Comparison of ENCODE assay signal across 8 cellular contexts in the genomic region with DNA sequence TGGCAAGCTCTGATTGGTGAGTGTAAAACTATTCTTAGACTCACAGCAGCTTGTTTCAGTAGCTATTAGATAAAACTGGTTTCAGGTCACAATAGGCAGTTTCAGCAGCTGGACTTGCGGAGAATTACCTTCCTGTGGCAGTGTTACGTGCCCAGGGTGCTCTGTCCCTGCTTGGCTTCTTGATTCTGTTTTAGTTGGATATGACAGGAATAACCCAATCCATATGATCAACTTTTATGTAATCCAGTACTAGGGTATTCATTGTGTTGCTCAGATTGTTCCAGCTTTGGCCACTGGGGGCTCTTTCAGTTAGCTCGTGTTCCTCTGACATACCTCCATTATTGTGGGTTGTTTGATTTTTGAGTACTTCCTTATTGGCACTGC. TPM values are rescaled to one million over a fixed set of nuclear protein-coding genes. Genes with fewer than 3 reads are reported as not detected.
DNase-seq lines count a peak whose midpoint lies in the region; ATAC-seq and TF ChIP-seq lines count a peak whose summit lies in the region.

No MANE protein-coding gene starts in this region.

- H3K36me3 ChIP-seq in OCI-LY3 (replicated peaks; ENCODE audit: low read depth, low read length) (no peaks in the 10 kb centered on the region), adipocyte (ENCODE audit: control insufficient read depth, insufficient read depth, low read length, severe bottlenecking) (no peaks in the 10 kb centered on the region), right lobe of liver (no peaks in the 10 kb centered on the region)

- H3K27ac ChIP-seq in OCI-LY3 (ENCODE audit: low read length) = no peak overlapping the region
- no peak overlapping the region for H3K27ac ChIP-seq in right lobe of liver

- H3K27me3 ChIP-seq in OCI-LY3 (ENCODE audit: low read depth, low read length) (no peaks in the 10 kb centered on the region), adipocyte (replicated peaks; ENCODE audit: control insufficient read depth, insufficient read depth, low read length) (no peaks in the 10 kb centered on the region), right lobe of liver (no peaks in the 10 kb centered on the region)

- TF ChIP-seq POLR2A in right lobe of liver (IDR thresholded peaks at IDR 0.05) = no peak

- H3K9me3 ChIP-seq in OCI-LY3 (ENCODE audit: insufficient read depth, low read length) (no peaks in the 10 kb centered on the region), adipocyte (ENCODE audit: control insufficient read depth, low read length) (no peaks in the 10 kb centered on the region), right lobe of liver (no peaks in the 10 kb centered on the region)

- peaks cover 13% of the 10 kb centered on the region; the same call in 1 of the 2 replicates for H4K20me1 ChIP-seq in OCI-LY3 (ENCODE audit: insufficient read depth, low read length)

- H2AFZ ChIP-seq in OCI-LY3 (ENCODE audit: low read depth, low read length) = no peak overlapping the region

- H3K9ac ChIP-seq in OCI-LY3 (ENCODE audit: low read length) (no peak overlapping the region), adipocyte (ENCODE audit: low read length) (no peak overlapping the region)

- DNase-seq in DMS153 treated with DMSO at 0.1 percent for 48 hours (lab: John Stamatoyannopoulos, UW; ENCODE audit: unreplicated experiment) (peak; percentile 22), adipocyte (ENCODE audit: low read depth) (peak; percentile 30), right lobe of liver (no peak), mesenteric fat pad (ENCODE audit: low spot score) (no peak), NCI-H1048 (lab: John Stamatoyannopoulos, UW) (no peak)

- ATAC-seq in GM19023 (IDR thresholded peaks at IDR 0.05; ENCODE audit: unreplicated experiment) (peak; percentile 47), HG03064 (IDR thresholded peaks at IDR 0.05; ENCODE audit: low read depth, unreplicated experiment) (peak; percentile 47), right lobe of liver (peak; percentile 28 to 57 (median 37))

- peak overlapping the region; percentile 23; the same call in 1 of the 2 replicates for H3K4me2 ChIP-seq in OCI-LY3 (ENCODE audit: low read length)

- peak; percentile 56 for TF ChIP-seq CTCF in OCI-LY3 (IDR thresholded peaks at IDR 0.05; ENCODE audit: low read depth, low read length)
- TF ChIP-seq CTCF in right lobe of liver (IDR thresholded peaks at IDR 0.05) = peak; percentile 31 to 49 (median 42)

- H3K4me3 ChIP-seq in OCI-LY3 (ENCODE audit: low read length) (no peak overlapping the region), adipocyte (ENCODE audit: low read length) (no peak overlapping the region), right lobe of liver (no peak overlapping the region)

- peaks cover 24% of the 10 kb centered on the region for H3K79me2 ChIP-seq in OCI-LY3 (ENCODE audit: low read length)

- 0% methylated on average over 1 of the region's 3 CpGs for WGBS in right lobe of liver (ENCODE audit: insufficient coverage, low coverage, low lambda C conversion rate, missing lambda C conversion rate)

- H3K4me1 ChIP-seq in OCI-LY3 (ENCODE audit: low read length) (peaks cover 36% of the 10 kb centered on the region), adipocyte (ENCODE audit: control insufficient read depth, insufficient read depth, low read length) (peaks cover 12% of the 10 kb centered on the region), right lobe of liver (peaks cover 0 to 15% (median 6%) of the 10 kb centered on the region in 4 donors)

- intact Hi-C loops in right lobe of liver (cut with DNase I) = no loop called here

RNA-seq across cellular contexts. Expression of gene INPP4A, which starts 43.1 kb away (rescaled TPM):
- total RNA-seq in right lobe of liver = 10 to 100 TPM in 1 of 6 experiments, 1 to 10 TPM in 5; 6.5 to 10.4 (median 8.0) TPM
- total RNA-seq in mesenteric fat pad = 30.3 TPM

Comparison
In these comparisons a context has a peak if more than half of its experiments do, and no peak if none do; other contexts are left out.
1. DNase-seq: peak in DMS153 treated with DMSO at 0.1 percent for 48 hours (single experiment) and adipocyte (single experiment); none in right lobe of liver (0 of 3), mesenteric fat pad (single experiment) and NCI-H1048 (single experiment).
2. Peak in every context shown above with its lines, with median percentiles within 50 percentile points of each other: ATAC-seq.